Comparison of ENCODE assay signal across 9 cellular contexts in genomic region chr10:80684217-80684616, GRCh38.
DNase-seq lines count a peak whose midpoint lies in the region; ATAC-seq lines count a peak whose summit lies in the region.
"Had no signal": no experiment of that assay in that cellular context is flagged by ENCODE, and none has a peak within 500 bp of the region (broad histone marks: within the 10 kb centered on the region; RNA-seq: fewer than 3 reads in every experiment).

No MANE protein-coding gene starts in this region.

- H3K27ac ChIP-seq in CD4-positive, CD25-positive, alpha-beta regulatory T cell (ENCODE audit: insufficient read depth, low read length, poor library complexity, severe bottlenecking), result no peak overlapping the region
- H3K27ac ChIP-seq: VCaP had no signal

- no peaks in the 10 kb centered on the region for H3K36me3 Mint-ChIP-seq in CD4-positive, CD25-positive, alpha-beta regulatory T cell
- no peaks in the 10 kb centered on the region for H3K36me3 Mint-ChIP-seq in central memory CD8-positive, alpha-beta T cell (ENCODE audit: insufficient read depth)

- peak in 2 of 3 donors; percentile 47 to 71 for DNase-seq in CD4-positive, CD25-positive, alpha-beta regulatory T cell
- peak; percentile 11 for DNase-seq in HS-5 (ENCODE audit: low read depth)
- DNase-seq in central memory CD8-positive, alpha-beta T cell (ENCODE audit: low spot score in 2 of 2), result no peak
- DNase-seq in HuH-7 (ENCODE audit: low spot score), result no peak
- DNase-seq in middle frontal gyrus (ENCODE audit: extremely low spot score, low spot score), result no peak
- DNase-seq in GM19240 (ENCODE audit: insufficient read length, low spot score), result no peak
- DNase-seq in RPMI8226, result no peak

- H3K4me1 ChIP-seq in CD4-positive, CD25-positive, alpha-beta regulatory T cell (ENCODE audit: control insufficient read depth, insufficient read depth, low read length, poor library complexity, severe bottlenecking), result no peaks in the 10 kb centered on the region

- H3K36me3 ChIP-seq in CD4-positive, CD25-positive, alpha-beta regulatory T cell (ENCODE audit: control insufficient read depth, insufficient read depth, low read length), result no peaks in the 10 kb centered on the region

- H3K27me3 ChIP-seq in CD4-positive, CD25-positive, alpha-beta regulatory T cell (ENCODE audit: control insufficient read depth, insufficient read depth, low read length), result peaks cover 2% of the 10 kb centered on the region

- H3K9me3 Mint-ChIP-seq in CD4-positive, CD25-positive, alpha-beta regulatory T cell, result peaks cover 0 to 5% (median 0%) of the 10 kb centered on the region in 7 donors
- H3K9me3 Mint-ChIP-seq in central memory CD8-positive, alpha-beta T cell, result no peaks in the 10 kb centered on the region

- no peak overlapping the region for H3K4me3 ChIP-seq in CD4-positive, CD25-positive, alpha-beta regulatory T cell (ENCODE audit: low read depth, low read length)

- no peak overlapping the region for H3K4me3 Mint-ChIP-seq in CD4-positive, CD25-positive, alpha-beta regulatory T cell
- no peak overlapping the region for H3K4me3 Mint-ChIP-seq in central memory CD8-positive, alpha-beta T cell

- no peak overlapping the region for H3K27ac Mint-ChIP-seq in CD4-positive, CD25-positive, alpha-beta regulatory T cell
- H3K27ac Mint-ChIP-seq in central memory CD8-positive, alpha-beta T cell (ENCODE audit: low read depth), result no peak overlapping the region

- no peaks in the 10 kb centered on the region for H3K4me1 Mint-ChIP-seq in CD4-positive, CD25-positive, alpha-beta regulatory T cell
- no peaks in the 10 kb centered on the region for H3K4me1 Mint-ChIP-seq in central memory CD8-positive, alpha-beta T cell

- H3K9me3 ChIP-seq in CD4-positive, CD25-positive, alpha-beta regulatory T cell (ENCODE audit: control insufficient read depth in 2 of 2, low read length in 2 of 2), result no peaks in the 10 kb centered on the region

- peak in 1 of 2 donors; percentile 44 for ATAC-seq in CD4-positive, CD25-positive, alpha-beta regulatory T cell (ENCODE audit: low read depth in 2 of 2)
- peak; percentile 58 for ATAC-seq in GM19397 (IDR thresholded peaks at IDR 0.05; ENCODE audit: unreplicated experiment)
- peak; percentile 52 for ATAC-seq in central memory CD8-positive, alpha-beta T cell (replicated peaks; ENCODE audit: extremely low read depth, poor library complexity, severe bottlenecking)

- H3K27me3 Mint-ChIP-seq in CD4-positive, CD25-positive, alpha-beta regulatory T cell, result peaks cover 6% of the 10 kb centered on the region
- peaks cover under 1% of the 10 kb centered on the region for H3K27me3 Mint-ChIP-seq in central memory CD8-positive, alpha-beta T cell

Comparison
In these comparisons a context has a peak if more than half of its experiments do, and no peak if none do; other contexts are left out.
1. DNase-seq: peak in CD4-positive, CD25-positive, alpha-beta regulatory T cell (2 of 3) and HS-5 (single experiment); none in central memory CD8-positive, alpha-beta T cell (0 of 2), HuH-7 (single experiment), middle frontal gyrus (single experiment), GM19240 (single experiment) and RPMI8226 (single experiment).